ENCODE assay signal across 28 cellular contexts in genomic region chr14:104591506-104592291, GRCh38. TPM values are rescaled to one million over a fixed set of nuclear protein-coding genes. Genes with fewer than 3 reads are reported as not detected.
"Had no signal": no experiment of that assay in that cellular context is flagged by ENCODE, and none has a peak within 500 bp of the region (broad histone marks: within the 10 kb centered on the region; RNA-seq: fewer than 3 reads in every experiment).

No MANE protein-coding gene starts in this region.

- DNase-seq: activated B cell treated with CpG ODN at 0.5 μM for 24 hours; activated CD4-positive, alpha-beta T cell treated with anti-CD3 and anti-CD28 coated beads for 1 hour; activated CD4-positive, alpha-beta T cell treated with anti-CD3 and anti-CD28 coated beads, Interleukin-2, amount 10 ng/mL, durations not matched to agents 24 days and 14 days; activated CD4-positive, alpha-beta T cell treated with anti-CD3 and anti-CD28 coated beads, Interleukin-2, amount 50 U/mL, for 48 hours; activated CD8-positive, alpha-beta memory T cell treated with anti-CD3 and anti-CD28 coated beads, Interleukin-2, amount 10 ng/mL, durations not matched to agents 7 days and 5 days; activated effector memory CD4-positive, alpha-beta T cell treated with Interleukin-2 at 50 U/mL for 16 hours; activated naive CD4-positive, alpha-beta T cell; activated T-cell treated with anti-CD3 and anti-CD28 coated beads, Interleukin-2, amount 50 U/mL, for 24 hours; amniotic stem cell; brain microvascular endothelial cell; Karpas-422; MM.1S; NCI-H1105; NCI-H1436; NCI-H1694 treated with DMSO at 0.1 percent for 48 hours; NCI-H2029 treated with DMSO at 0.1 percent for 48 hours; NCI-H510A treated with DMSO at 0.1 percent for 48 hours; NCI-H69; NK-92 treated with Interleukin-12 subunit alpha and Interleukin-12 subunit beta, amount 100 ng/mL, for 24 hours; PC-3; SIG-M5; T-helper 17 cell; T-helper 9 cell had no signal

- H3K9me3 Mint-ChIP-seq: activated B cell treated with CpG ODN at 0.5 μM for 24 hours; activated CD4-positive, alpha-beta T cell treated with anti-CD3 and anti-CD28 coated beads, Interleukin-2, amount 10 ng/mL, durations not matched to agents 24 days and 14 days; activated naive CD4-positive, alpha-beta T cell treated with anti-CD3 and anti-CD28 coated beads, Interleukin-2, amount 50 U/mL, for 24 hours; activated T-cell treated with anti-CD3 and anti-CD28 coated beads, Interleukin-2, amount 50 U/mL, for 24 hours; activated T-helper 1 cell treated with anti-CD3 and anti-CD28 coated beads, Interleukin-12 subunit alpha, Interleukin-12 subunit beta, Interleukin-2, Interleukin-4 antibody, amounts not matched to agents 30 ng/mL and 10 ng/mL and 1 ng/mL, durations not matched to agents 14 hours and 24 hours and 36 hours had no signal

- H3K27me3 Mint-ChIP-seq: activated CD4-positive, alpha-beta T cell treated with anti-CD3 and anti-CD28 coated beads, Interleukin-2, amount 10 ng/mL, durations not matched to agents 24 days and 14 days; activated CD8-positive, alpha-beta memory T cell treated with anti-CD3 and anti-CD28 coated beads, Interleukin-2, amount 10 ng/mL, durations not matched to agents 7 days and 5 days had no signal

- H3K4me3 ChIP-seq: cardiac muscle cell, K562 had no signal

- H3K27ac Mint-ChIP-seq: activated B cell treated with CpG ODN at 0.5 μM for 24 hours; activated CD4-positive, alpha-beta T cell treated with anti-CD3 and anti-CD28 coated beads, Interleukin-2, amount 10 ng/mL, durations not matched to agents 24 days and 14 days; activated CD8-positive, alpha-beta memory T cell treated with anti-CD3 and anti-CD28 coated beads, Interleukin-2, amount 10 ng/mL, durations not matched to agents 7 days and 5 days; activated naive CD4-positive, alpha-beta T cell treated with anti-CD3 and anti-CD28 coated beads, Interleukin-2, amount 50 U/mL, for 24 hours; activated T-cell treated with anti-CD3 and anti-CD28 coated beads, Interleukin-2, amount 50 U/mL, for 24 hours; activated T-helper 1 cell treated with anti-CD3 and anti-CD28 coated beads, Interleukin-12 subunit alpha, Interleukin-12 subunit beta, Interleukin-2, Interleukin-4 antibody, amounts not matched to agents 30 ng/mL and 10 ng/mL and 1 ng/mL, durations not matched to agents 14 hours and 24 hours and 36 hours; T-helper 17 cell had no signal

- H3K27me3 ChIP-seq: brain microvascular endothelial cell, cardiac muscle cell had no signal

- H3K36me3 ChIP-seq: brain microvascular endothelial cell, cardiac muscle cell had no signal

- H3K36me3 Mint-ChIP-seq: activated CD8-positive, alpha-beta memory T cell treated with anti-CD3 and anti-CD28 coated beads, Interleukin-2, amount 10 ng/mL, durations not matched to agents 7 days and 5 days; activated naive CD4-positive, alpha-beta T cell treated with anti-CD3 and anti-CD28 coated beads, Interleukin-2, amount 50 U/mL, for 24 hours had no signal

- H3K4me3 Mint-ChIP-seq: activated B cell treated with CpG ODN at 0.5 μM for 24 hours; activated CD4-positive, alpha-beta T cell treated with anti-CD3 and anti-CD28 coated beads, Interleukin-2, amount 10 ng/mL, durations not matched to agents 24 days and 14 days; activated CD8-positive, alpha-beta memory T cell treated with anti-CD3 and anti-CD28 coated beads, Interleukin-2, amount 10 ng/mL, durations not matched to agents 7 days and 5 days; activated naive CD4-positive, alpha-beta T cell treated with anti-CD3 and anti-CD28 coated beads, Interleukin-2, amount 50 U/mL, for 24 hours; activated T-cell treated with anti-CD3 and anti-CD28 coated beads, Interleukin-2, amount 50 U/mL, for 24 hours; activated T-helper 1 cell treated with anti-CD3 and anti-CD28 coated beads, Interleukin-12 subunit alpha, Interleukin-12 subunit beta, Interleukin-2, Interleukin-4 antibody, amounts not matched to agents 30 ng/mL and 10 ng/mL and 1 ng/mL, durations not matched to agents 14 hours and 24 hours and 36 hours; T-helper 17 cell had no signal

- H3K4me1 Mint-ChIP-seq: activated B cell treated with CpG ODN at 0.5 μM for 24 hours; activated CD4-positive, alpha-beta T cell treated with anti-CD3 and anti-CD28 coated beads, Interleukin-2, amount 10 ng/mL, durations not matched to agents 24 days and 14 days; activated CD8-positive, alpha-beta memory T cell treated with anti-CD3 and anti-CD28 coated beads, Interleukin-2, amount 10 ng/mL, durations not matched to agents 7 days and 5 days; activated naive CD4-positive, alpha-beta T cell treated with anti-CD3 and anti-CD28 coated beads, Interleukin-2, amount 50 U/mL, for 24 hours had no signal

- ATAC-seq: activated CD8-positive, alpha-beta memory T cell treated with anti-CD3 and anti-CD28 coated beads, Interleukin-2, amount 10 ng/mL, durations not matched to agents 7 days and 5 days; K562; PC-3; T-helper 17 cell had no signal

- H3K27ac ChIP-seq: brain microvascular endothelial cell, cardiac muscle cell had no signal

RNA-seq across cellular contexts. Expression of gene C14orf180, which starts 12.1 kb away (rescaled TPM):
- total RNA-seq: activated B cell treated with CpG ODN at 0.5 μM for 24 hours; activated CD4-positive, alpha-beta T cell treated with anti-CD3 and anti-CD28 coated beads, Interleukin-2, amount 10 ng/mL, durations not matched to agents 24 days and 14 days; activated CD8-positive, alpha-beta memory T cell treated with anti-CD3 and anti-CD28 coated beads, Interleukin-2, amount 10 ng/mL, durations not matched to agents 7 days and 5 days; activated T-helper 1 cell treated with anti-CD3 and anti-CD28 coated beads, Interleukin-12 subunit alpha, Interleukin-12 subunit beta, Interleukin-2, Interleukin-4 antibody, amounts not matched to agents 30 ng/mL and 10 ng/mL and 1 ng/mL, durations not matched to agents 14 hours and 24 hours and 36 hours; astrocyte; K562; PC-3; T-helper 17 cell had no signal
- polyA plus RNA-seq: K562 had no signal

RNA-seq across cellular contexts. Expression of gene TMEM179, which starts 12.9 kb away (rescaled TPM):
- total RNA-seq: activated B cell treated with CpG ODN at 0.5 μM for 24 hours; activated CD8-positive, alpha-beta memory T cell treated with anti-CD3 and anti-CD28 coated beads, Interleukin-2, amount 10 ng/mL, durations not matched to agents 7 days and 5 days; K562; PC-3; T-helper 17 cell had no signal
- polyA plus RNA-seq: K562 had no signal
